In genomic region chrX:147899715-147900114, GRCh38 we compare ENCODE assay signal across 11 cellular contexts. TPM values are rescaled to one million over a fixed set of nuclear protein-coding genes. Genes with fewer than 3 reads are reported as not detected.
DNase-seq lines count a peak whose midpoint lies in the region; ATAC-seq and TF ChIP-seq lines count a peak whose summit lies in the region.
"Had no signal": no experiment of that assay in that cellular context is flagged by ENCODE, and none has a peak within 500 bp of the region (broad histone marks: within the 10 kb centered on the region; RNA-seq: fewer than 3 reads in every experiment).

No MANE protein-coding gene starts in this region.

- DNase-seq in DMS153 (lab: John Stamatoyannopoulos, UW) (peak; percentile 19), DMS153 treated with DMSO at 0.1 percent for 48 hours (lab: John Stamatoyannopoulos, UW; ENCODE audit: unreplicated experiment) (no peak), NCI-H226 (peak; percentile 45), NCI-H2029 (lab: John Stamatoyannopoulos, UW) (no peak), NCI-H524 (lab: John Stamatoyannopoulos, UW) (no peak)
- no peak for DNase-seq in activated CD4-positive, alpha-beta T cell treated with anti-CD3 and anti-CD28 coated beads for 48 hours
- no peak for DNase-seq in CD4-positive, alpha-beta T cell
- DNase-seq: activated CD8-positive, alpha-beta memory T cell treated with anti-CD3 and anti-CD28 coated beads for 24 hours; amniotic stem cell; DND-41 had no signal

- TF ChIP-seq CTCF in CD4-positive, alpha-beta T cell (IDR thresholded peaks at IDR 0.05): no peak

- intact Hi-C loops in CD4-positive, alpha-beta T cell (cut with DNase I, micrococcal nuclease): no loop called here

- H3K27ac ChIP-seq in CD4-positive, alpha-beta T cell (ENCODE audit: low read depth, low read length): no peak overlapping the region

- H3K9me3 ChIP-seq in CD4-positive, alpha-beta T cell (ENCODE audit: control insufficient read depth, low read length): no peaks in the 10 kb centered on the region

- CTCF ChIA-PET in CD4-positive, alpha-beta T cell (lab: Charles Lee): interaction anchor here (0.7 kb wide), 1 partner anchor 18 kb away, joined by 3 read pairs; no protein-coding TSS in a partner anchor

- H3K27me3 Mint-ChIP-seq in CD4-positive, alpha-beta T cell: peaks cover 8% of the 10 kb centered on the region

- no peak overlapping the region for H3K4me3 Mint-ChIP-seq in CD4-positive, alpha-beta T cell

- H3K9me3 Mint-ChIP-seq in CD4-positive, alpha-beta T cell: no peaks in the 10 kb centered on the region

- POLR2A ChIA-PET in CD4-positive, alpha-beta T cell (lab: Charles Lee): no interaction called here

- H3K27me3 ChIP-seq in CD4-positive, alpha-beta T cell (ENCODE audit: control insufficient read depth, insufficient read depth, low read length): no peaks in the 10 kb centered on the region

- H3K27ac Mint-ChIP-seq in CD4-positive, alpha-beta T cell: no peak overlapping the region

- H3K4me1 Mint-ChIP-seq in CD4-positive, alpha-beta T cell (ENCODE audit: low read depth): peaks cover 8% of the 10 kb centered on the region

- ATAC-seq in HG02973 (IDR thresholded peaks at IDR 0.05; ENCODE audit: unreplicated experiment): peak; percentile 95
- no peak for ATAC-seq in CD4-positive, alpha-beta T cell (ENCODE audit: poor library complexity)

- H3K36me3 Mint-ChIP-seq in CD4-positive, alpha-beta T cell (ENCODE audit: low read depth): no peaks in the 10 kb centered on the region

RNA-seq across cellular contexts. Expression of gene FMR1, which starts 12.0 kb away (rescaled TPM):
- total RNA-seq in CD4-positive, alpha-beta T cell: 10 to 100 TPM; 87.9 to 95.3 TPM

Comparison
In these comparisons a context has a peak if more than half of its experiments do, and no peak if none do; other contexts are left out.
1. DNase-seq: peak in DMS153 (single experiment) and NCI-H226 (single experiment); none in DMS153 treated with DMSO at 0.1 percent for 48 hours (single experiment), activated CD4-positive, alpha-beta T cell treated with anti-CD3 and anti-CD28 coated beads for 48 hours (single experiment), NCI-H2029 (single experiment), NCI-H524 (0 of 2) and CD4-positive, alpha-beta T cell (0 of 10).